In genomic region chr2:43321446-43321845, GRCh38 we compare ENCODE assay signal across 1 cellular context.
TF ChIP-seq lines count a peak whose summit lies in the region.

No MANE protein-coding gene starts in this region.

TF ChIP-seq in SK-N-SH treated with all-trans-retinoic acid at 6 μM for 48 hours, 23 proteins besides CTCF, POLR2A, EP300 and RAD21 (continued from another document):
- TF ChIP-seq CREB5 (CRISPR knock-in tag; IDR thresholded peaks at IDR 0.05; ENCODE audit: low read depth) (no peak), CSRNP3 (CRISPR knock-in tag; IDR thresholded peaks at IDR 0.05) (no peak), PPARA (CRISPR knock-in tag; IDR thresholded peaks at IDR 0.05; ENCODE audit: borderline replicate concordance) (no peak), ZNF8 (CRISPR knock-in tag; IDR thresholded peaks at IDR 0.05) (no peak), SNAI2 (CRISPR knock-in tag; IDR thresholded peaks at IDR 0.05) (no peak), TSHZ2 (CRISPR knock-in tag; IDR thresholded peaks at IDR 0.05) (no peak), PATZ1 (CRISPR knock-in tag; IDR thresholded peaks at IDR 0.05; ENCODE audit: borderline replicate concordance) (no peak)
